Comparison of ENCODE assay signal across 16 cellular contexts in the genomic region with DNA sequence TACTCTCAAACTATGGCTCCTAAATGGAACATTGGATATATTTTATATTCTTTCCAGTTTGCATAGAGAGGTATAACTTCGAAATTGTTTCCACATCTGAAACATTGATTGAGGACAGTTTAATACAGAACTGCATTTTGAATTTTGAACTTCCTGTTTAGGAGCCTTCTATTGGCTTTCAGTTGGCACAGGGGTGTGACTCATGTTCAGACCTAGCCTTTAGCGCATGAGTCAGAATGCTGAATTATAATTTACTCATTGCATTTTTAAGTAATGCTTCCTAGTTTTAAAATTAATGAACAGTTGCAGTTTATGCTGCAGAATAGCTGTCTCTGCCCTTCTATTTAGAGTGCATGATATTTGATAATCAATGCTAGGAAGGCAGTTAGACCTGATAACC.
DNase-seq lines count a peak whose midpoint lies in the region; ATAC-seq and TF ChIP-seq lines count a peak whose summit lies in the region.
"Had no signal": no experiment of that assay in that cellular context is flagged by ENCODE, and none has a peak within 500 bp of the region (broad histone marks: within the 10 kb centered on the region; RNA-seq: fewer than 3 reads in every experiment).

No MANE protein-coding gene starts in this region.

- no peaks in the 10 kb centered on the region for H3K9me3 ChIP-seq in MG63

- in situ Hi-C loops in astrocyte of the spinal cord (cut with HindIII; ENCODE audit: low sequenced_read_pairs): no loop called here

- no peak for TF ChIP-seq CTCF in astrocyte of the spinal cord (IDR thresholded peaks at IDR 0.05; ENCODE audit: low read depth, low read length)

- no peak overlapping the region for H3K4me3 ChIP-seq in MG63
- no peak overlapping the region for H3K4me3 ChIP-seq in astrocyte of the spinal cord (ENCODE audit: low read depth, low read length)

- H3K27me3 ChIP-seq in MG63: no peaks in the 10 kb centered on the region

- peak; percentile 2 for DNase-seq in AG08396 (ENCODE audit: low spot score)
- peak; percentile 6 for DNase-seq in MG63
- peak; percentile 6 for DNase-seq in astrocyte of the spinal cord (ENCODE audit: low read depth, low spot score)
- peak; percentile 2 for DNase-seq in hepatic stellate cell (ENCODE audit: low spot score)
- DNase-seq in NCI-H748 treated with DMSO at 0.1 percent for 48 hours (lab: John Stamatoyannopoulos, UW): no peak
- no peak for DNase-seq in NCI-H1930 (lab: John Stamatoyannopoulos, UW)
- DNase-seq: CD4-positive, alpha-beta memory T cell; GF-D8; HFFc6; NCI-H1105; NCI-H1694 treated with DMSO at 0.1 percent for 48 hours; NCI-H446 treated with DMSO at 0.1 percent for 48 hours; NCI-H82; SW 1271 had no signal

- ATAC-seq in GM21825 (IDR thresholded peaks at IDR 0.05; ENCODE audit: unreplicated experiment): no peak
- ATAC-seq: Panc1 had no signal

- H3K36me3 ChIP-seq in MG63: no peaks in the 10 kb centered on the region

Comparison
In these comparisons a context has a peak if more than half of its experiments do, and no peak if none do; other contexts are left out.
1. DNase-seq: peak in AG08396 (single experiment), MG63 (single experiment), astrocyte of the spinal cord (single experiment) and hepatic stellate cell (single experiment); none in NCI-H748 treated with DMSO at 0.1 percent for 48 hours (single experiment) and NCI-H1930 (0 of 2).